In the genomic region with DNA sequence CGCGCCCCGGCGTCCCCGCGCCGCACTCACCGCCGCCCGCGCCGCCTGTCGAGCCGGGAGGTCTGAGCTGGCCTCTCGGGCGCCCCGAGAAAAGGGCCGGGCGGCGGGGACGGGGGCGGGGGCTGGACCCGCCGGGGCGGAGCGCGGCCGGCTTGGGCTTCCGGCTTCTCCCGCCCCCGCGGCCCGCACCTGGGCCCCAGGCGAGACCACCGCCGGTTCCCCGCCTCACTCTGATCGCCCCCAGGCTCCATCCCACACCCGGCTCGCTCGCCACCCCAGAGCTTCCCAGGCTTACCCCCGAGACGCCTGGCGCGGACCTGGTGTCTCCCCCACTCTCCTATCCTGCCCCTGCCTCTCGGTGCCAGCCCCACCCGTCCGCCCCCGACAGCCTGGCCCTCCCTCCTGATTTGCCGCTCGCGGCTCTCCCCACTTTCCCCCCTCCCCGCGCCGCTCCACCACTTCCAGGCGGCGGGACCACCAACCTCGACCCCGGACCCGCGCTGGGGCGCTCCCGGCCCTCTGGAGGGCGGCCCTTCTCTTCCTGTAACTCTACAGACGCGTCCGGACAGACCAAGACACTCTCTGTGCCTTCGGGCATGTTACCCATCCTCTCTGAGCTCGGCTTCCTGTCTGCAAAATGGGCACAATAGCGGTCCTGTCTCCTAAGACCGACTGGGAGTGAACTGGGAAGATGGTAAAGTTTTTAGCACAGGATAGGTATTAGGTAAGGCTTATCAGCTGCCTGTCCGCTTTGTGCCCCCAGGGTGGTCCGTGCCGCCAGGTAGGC, we compare ENCODE assay signal across 8 cellular contexts. TPM values are rescaled to one million over a fixed set of nuclear protein-coding genes. Genes with fewer than 3 reads are reported as not detected.
A peak's percentile ranks its signal among the peaks of the same experiment; 100 is the strongest.
DNase-seq lines count a peak whose midpoint lies in the region; ATAC-seq and TF ChIP-seq lines count a peak whose summit lies in the region.

Gene LITAF, minus strand, starts transcription at position 64 of the 787 bp plus-strand sequence. CDS start 30,189 bp downstream, outside the sequence.

- H3K27me3 Mint-ChIP-seq in activated CD8-positive, alpha-beta memory T cell treated with anti-CD3 and anti-CD28 coated beads, Interleukin-2, amount 10 ng/mL, durations not matched to agents 7 days and 5 days: peaks cover 3% of the 10 kb centered on the region
- H3K27me3 Mint-ChIP-seq in endothelial cell (ENCODE audit: unreplicated experiment): peaks cover 3% of the 10 kb centered on the region
- no peaks in the 10 kb centered on the region for H3K27me3 Mint-ChIP-seq in stimulated activated naive B cell treated with anti-CD40 and anti-IgM and Interleukin-4, amounts not matched to agents 10 μg/mL and 1 μg/mL and 100 μg/mL, for 72 hours

- peak; percentile 90 for DNase-seq in GM10248 (ENCODE audit: extremely low spot score)
- DNase-seq in HAP-1 (ENCODE audit: low spot score in 2 of 2): peak; percentile 23 to 64
- DNase-seq in NCI-H146 (lab: John Stamatoyannopoulos, UW): peak; percentile 79
- peak; percentile 75 for DNase-seq in activated CD8-positive, alpha-beta memory T cell treated with anti-CD3 and anti-CD28 coated beads, Interleukin-2, amount 10 ng/mL, durations not matched to agents 7 days and 5 days
- peak; percentile 47 for DNase-seq in endothelial cell (ENCODE audit: low spot score)
- peak; percentile 53 for DNase-seq in stimulated activated naive B cell treated with anti-CD40 and anti-IgM and Interleukin-4, amounts not matched to agents 10 μg/mL and 1 μg/mL and 100 μg/mL, for 72 hours
- no peak for DNase-seq in NCI-H2107 (lab: John Stamatoyannopoulos, UW)

- H3K4me1 Mint-ChIP-seq in activated CD8-positive, alpha-beta memory T cell treated with anti-CD3 and anti-CD28 coated beads, Interleukin-2, amount 10 ng/mL, durations not matched to agents 7 days and 5 days: peaks cover 41% of the 10 kb centered on the region
- H3K4me1 Mint-ChIP-seq in endothelial cell (ENCODE audit: unreplicated experiment): peaks cover 33% of the 10 kb centered on the region
- peaks cover 28 to 47% of the 10 kb centered on the region in 2 donors for H3K4me1 Mint-ChIP-seq in stimulated activated naive B cell treated with anti-CD40 and anti-IgM and Interleukin-4, amounts not matched to agents 10 μg/mL and 1 μg/mL and 100 μg/mL, for 72 hours

- CTCF ChIA-PET in GM10248 (lab: Yijun Ruan, JAX): interaction anchor here (0.7 to 3.9 kb wide), 6 partner anchors 8 to 637 kb away, joined by 3 to 10 read pairs (median 4); no protein-coding TSS in a partner anchor
- CTCF ChIA-PET in activated CD8-positive, alpha-beta memory T cell treated with anti-CD3 and anti-CD28 coated beads, Interleukin-2, amount 10 ng/mL, durations not matched to agents 7 days and 5 days (lab: Charles Lee): interaction anchor here (1.1 to 3.4 kb wide), 10 partner anchors 20 to 623 kb away, joined by 3 to 22 read pairs (median 4); no protein-coding TSS in a partner anchor

- peak within 1 kb of the TSS; percentile 47 for H3K4me3 ChIP-seq in HAP-1
- H3K4me3 ChIP-seq in mononuclear cell (ENCODE audit: low read length): peak within 1 kb of the TSS; percentile 84

- TF ChIP-seq CTCF in GM10248 (IDR thresholded peaks at IDR 0.05; ENCODE audit: control extremely low read depth, extremely low read depth, low read depth, missing control alignments): peak; percentile 13
- no peak for TF ChIP-seq CTCF in endothelial cell (IDR thresholded peaks at IDR 0.05; ENCODE audit: unreplicated experiment)

- H3K4me3 Mint-ChIP-seq in activated CD8-positive, alpha-beta memory T cell treated with anti-CD3 and anti-CD28 coated beads, Interleukin-2, amount 10 ng/mL, durations not matched to agents 7 days and 5 days: peak within 1 kb of the TSS; percentile 89
- H3K4me3 Mint-ChIP-seq in endothelial cell (ENCODE audit: unreplicated experiment): peak within 1 kb of the TSS; percentile 91
- peak within 1 kb of the TSS; percentile 95 to 97 for H3K4me3 Mint-ChIP-seq in stimulated activated naive B cell treated with anti-CD40 and anti-IgM and Interleukin-4, amounts not matched to agents 10 μg/mL and 1 μg/mL and 100 μg/mL, for 72 hours

- peak; percentile 78 for ATAC-seq in activated CD8-positive, alpha-beta memory T cell treated with anti-CD3 and anti-CD28 coated beads, Interleukin-2, amount 10 ng/mL, durations not matched to agents 7 days and 5 days
- peak; percentile 66 to 75 for ATAC-seq in stimulated activated naive B cell treated with anti-CD40 and anti-IgM and Interleukin-4, amounts not matched to agents 10 μg/mL and 1 μg/mL and 100 μg/mL, for 72 hours (replicated peaks)

- peak within 1 kb of the TSS; percentile 90 for H3K27ac Mint-ChIP-seq in activated CD8-positive, alpha-beta memory T cell treated with anti-CD3 and anti-CD28 coated beads, Interleukin-2, amount 10 ng/mL, durations not matched to agents 7 days and 5 days
- H3K27ac Mint-ChIP-seq in endothelial cell (ENCODE audit: unreplicated experiment): peak within 1 kb of the TSS; percentile 24
- peak within 1 kb of the TSS; percentile 98 for H3K27ac Mint-ChIP-seq in stimulated activated naive B cell treated with anti-CD40 and anti-IgM and Interleukin-4, amounts not matched to agents 10 μg/mL and 1 μg/mL and 100 μg/mL, for 72 hours

- H3K9me3 ChIP-seq in HAP-1: no peaks in the 10 kb centered on the region
- no peaks in the 10 kb centered on the region for H3K9me3 ChIP-seq in mononuclear cell (ENCODE audit: low read depth, low read length)

- no peaks in the 10 kb centered on the region for H3K9me3 Mint-ChIP-seq in activated CD8-positive, alpha-beta memory T cell treated with anti-CD3 and anti-CD28 coated beads, Interleukin-2, amount 10 ng/mL, durations not matched to agents 7 days and 5 days (ENCODE audit: low read depth)
- H3K9me3 Mint-ChIP-seq in endothelial cell (ENCODE audit: unreplicated experiment): no peaks in the 10 kb centered on the region
- H3K9me3 Mint-ChIP-seq in stimulated activated naive B cell treated with anti-CD40 and anti-IgM and Interleukin-4, amounts not matched to agents 10 μg/mL and 1 μg/mL and 100 μg/mL, for 72 hours: no peaks in the 10 kb centered on the region

- H3K4me1 ChIP-seq in HAP-1 (peaks cover 19% of the 10 kb centered on the region), mononuclear cell (ENCODE audit: insufficient read depth, low read length) (peaks cover 61% of the 10 kb centered on the region)

- in situ Hi-C loops in HAP-1 (cut with MboI; ENCODE audit: low sequenced_read_pairs): no loop called here

- H3K27me3 ChIP-seq in HAP-1 (ENCODE audit: low read depth): no peaks in the 10 kb centered on the region
- no peaks in the 10 kb centered on the region for H3K27me3 ChIP-seq in mononuclear cell (ENCODE audit: insufficient read depth, low read length)

- H3K36me3 Mint-ChIP-seq in activated CD8-positive, alpha-beta memory T cell treated with anti-CD3 and anti-CD28 coated beads, Interleukin-2, amount 10 ng/mL, durations not matched to agents 7 days and 5 days: peaks cover 1% of the 10 kb centered on the region
- peaks cover 3% of the 10 kb centered on the region for H3K36me3 Mint-ChIP-seq in endothelial cell (ENCODE audit: low read depth, unreplicated experiment)
- peaks cover 1 to 20% of the 10 kb centered on the region in 2 donors for H3K36me3 Mint-ChIP-seq in stimulated activated naive B cell treated with anti-CD40 and anti-IgM and Interleukin-4, amounts not matched to agents 10 μg/mL and 1 μg/mL and 100 μg/mL, for 72 hours

- H3K36me3 ChIP-seq in HAP-1 (replicated peaks): no peaks in the 10 kb centered on the region

- POLR2A ChIA-PET in GM10248 (lab: Yijun Ruan, JAX): interaction anchor here (0.6 to 1.7 kb wide), 3 partner anchors 10 to 826 kb away, joined by 5 to 7 read pairs (median 6); no protein-coding TSS in a partner anchor

RNA-seq across cellular contexts. Expression of gene LITAF, which starts in this region (rescaled TPM):
- 100 to 1,000 TPM in 1 of 2 experiments, 10 to 100 TPM in 1; 91.4 to 155 TPM for total RNA-seq in activated CD8-positive, alpha-beta memory T cell treated with anti-CD3 and anti-CD28 coated beads, Interleukin-2, amount 10 ng/mL, durations not matched to agents 7 days and 5 days
- 70.9 TPM for total RNA-seq in endothelial cell (ENCODE audit: unreplicated experiment)
- 169 TPM for total RNA-seq in mononuclear cell

Comparison
In these comparisons a context has a peak if more than half of its experiments do, and no peak if none do; other contexts are left out.
1. H3K27ac Mint-ChIP-seq: peak in every context shown above with its lines; median percentile 98 in stimulated activated naive B cell treated with anti-CD40 and anti-IgM and Interleukin-4, amounts not matched to agents 10 μg/mL and 1 μg/mL and 100 μg/mL, for 72 hours; 90 in activated CD8-positive, alpha-beta memory T cell treated with anti-CD3 and anti-CD28 coated beads, Interleukin-2, amount 10 ng/mL, durations not matched to agents 7 days and 5 days; 24 in endothelial cell.